In the genomic region with DNA sequence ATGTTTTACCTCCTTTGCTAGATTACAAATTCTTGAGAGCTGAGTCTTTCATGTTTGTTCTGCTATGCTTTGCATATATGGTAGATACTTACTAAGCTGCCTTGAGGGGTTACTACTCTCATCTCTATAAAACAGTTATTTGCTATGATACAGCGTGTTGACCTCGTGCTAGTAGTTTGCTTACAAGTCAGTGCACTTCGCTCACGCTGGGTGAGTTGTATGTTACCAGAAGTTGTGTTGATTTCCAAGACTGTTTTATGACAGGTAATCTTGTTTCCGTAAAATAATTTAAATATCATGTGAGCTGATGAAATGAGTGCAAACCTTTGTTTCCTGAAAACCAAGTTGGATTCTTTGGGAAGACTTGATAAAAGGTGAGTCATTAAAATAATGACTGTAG, we compare ENCODE assay signal across 2 cellular contexts.
TF ChIP-seq lines count a peak whose summit lies in the region.

No MANE protein-coding gene starts in this region.

TF ChIP-seq in SK-N-SH, 30 proteins besides CTCF, POLR2A, EP300 and RAD21:
- TF ChIP-seq POLR2AphosphoS5 (IDR thresholded peaks at IDR 0.05; ENCODE audit: low read depth, low read length) (no peak), FOXM1 (IDR thresholded peaks at IDR 0.05; ENCODE audit: low read depth) (no peak), SIN3A (IDR thresholded peaks at IDR 0.05; ENCODE audit: borderline replicate concordance, low read depth, low read length) (no peak), GABPA (IDR thresholded peaks at IDR 0.05; ENCODE audit: low read depth) (no peak), MEF2A (IDR thresholded peaks at IDR 0.05; ENCODE audit: borderline replicate concordance, low read depth) (no peak), CHD2 (IDR thresholded peaks at IDR 0.05; ENCODE audit: low read length, partially characterized antibody) (no peak)
- TF ChIP-seq, protein P1, sequence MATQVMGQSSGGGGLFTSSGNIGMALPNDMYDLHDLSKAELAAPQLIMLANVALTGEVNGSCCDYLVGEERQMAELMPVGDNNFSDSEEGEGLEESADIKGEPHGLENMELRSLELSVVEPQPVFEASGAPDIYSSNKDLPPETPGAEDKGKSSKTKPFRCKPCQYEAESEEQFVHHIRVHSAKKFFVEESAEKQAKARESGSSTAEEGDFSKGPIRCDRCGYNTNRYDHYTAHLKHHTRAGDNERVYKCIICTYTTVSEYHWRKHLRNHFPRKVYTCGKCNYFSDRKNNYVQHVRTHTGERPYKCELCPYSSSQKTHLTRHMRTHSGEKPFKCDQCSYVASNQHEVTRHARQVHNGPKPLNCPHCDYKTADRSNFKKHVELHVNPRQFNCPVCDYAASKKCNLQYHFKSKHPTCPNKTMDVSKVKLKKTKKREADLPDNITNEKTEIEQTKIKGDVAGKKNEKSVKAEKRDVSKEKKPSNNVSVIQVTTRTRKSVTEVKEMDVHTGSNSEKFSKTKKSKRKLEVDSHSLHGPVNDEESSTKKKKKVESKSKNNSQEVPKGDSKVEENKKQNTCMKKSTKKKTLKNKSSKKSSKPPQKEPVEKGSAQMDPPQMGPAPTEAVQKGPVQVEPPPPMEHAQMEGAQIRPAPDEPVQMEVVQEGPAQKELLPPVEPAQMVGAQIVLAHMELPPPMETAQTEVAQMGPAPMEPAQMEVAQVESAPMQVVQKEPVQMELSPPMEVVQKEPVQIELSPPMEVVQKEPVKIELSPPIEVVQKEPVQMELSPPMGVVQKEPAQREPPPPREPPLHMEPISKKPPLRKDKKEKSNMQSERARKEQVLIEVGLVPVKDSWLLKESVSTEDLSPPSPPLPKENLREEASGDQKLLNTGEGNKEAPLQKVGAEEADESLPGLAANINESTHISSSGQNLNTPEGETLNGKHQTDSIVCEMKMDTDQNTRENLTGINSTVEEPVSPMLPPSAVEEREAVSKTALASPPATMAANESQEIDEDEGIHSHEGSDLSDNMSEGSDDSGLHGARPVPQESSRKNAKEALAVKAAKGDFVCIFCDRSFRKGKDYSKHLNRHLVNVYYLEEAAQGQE (IDR thresholded peaks at IDR 0.05; ENCODE audit: low read depth, low read length), result no peak

TF ChIP-seq in SK-N-SH treated with all-trans-retinoic acid at 6 μM for 48 hours, 23 proteins besides CTCF, POLR2A, EP300 and RAD21:
- TF ChIP-seq, protein P2, sequence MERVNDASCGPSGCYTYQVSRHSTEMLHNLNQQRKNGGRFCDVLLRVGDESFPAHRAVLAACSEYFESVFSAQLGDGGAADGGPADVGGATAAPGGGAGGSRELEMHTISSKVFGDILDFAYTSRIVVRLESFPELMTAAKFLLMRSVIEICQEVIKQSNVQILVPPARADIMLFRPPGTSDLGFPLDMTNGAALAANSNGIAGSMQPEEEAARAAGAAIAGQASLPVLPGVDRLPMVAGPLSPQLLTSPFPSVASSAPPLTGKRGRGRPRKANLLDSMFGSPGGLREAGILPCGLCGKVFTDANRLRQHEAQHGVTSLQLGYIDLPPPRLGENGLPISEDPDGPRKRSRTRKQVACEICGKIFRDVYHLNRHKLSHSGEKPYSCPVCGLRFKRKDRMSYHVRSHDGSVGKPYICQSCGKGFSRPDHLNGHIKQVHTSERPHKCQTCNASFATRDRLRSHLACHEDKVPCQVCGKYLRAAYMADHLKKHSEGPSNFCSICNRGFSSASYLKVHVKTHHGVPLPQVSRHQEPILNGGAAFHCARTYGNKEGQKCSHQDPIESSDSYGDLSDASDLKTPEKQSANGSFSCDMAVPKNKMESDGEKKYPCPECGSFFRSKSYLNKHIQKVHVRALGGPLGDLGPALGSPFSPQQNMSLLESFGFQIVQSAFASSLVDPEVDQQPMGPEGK (CRISPR knock-in tag; IDR thresholded peaks at IDR 0.05; ENCODE audit: borderline replicate concordance), result no peak
- TF ChIP-seq, protein P3, sequence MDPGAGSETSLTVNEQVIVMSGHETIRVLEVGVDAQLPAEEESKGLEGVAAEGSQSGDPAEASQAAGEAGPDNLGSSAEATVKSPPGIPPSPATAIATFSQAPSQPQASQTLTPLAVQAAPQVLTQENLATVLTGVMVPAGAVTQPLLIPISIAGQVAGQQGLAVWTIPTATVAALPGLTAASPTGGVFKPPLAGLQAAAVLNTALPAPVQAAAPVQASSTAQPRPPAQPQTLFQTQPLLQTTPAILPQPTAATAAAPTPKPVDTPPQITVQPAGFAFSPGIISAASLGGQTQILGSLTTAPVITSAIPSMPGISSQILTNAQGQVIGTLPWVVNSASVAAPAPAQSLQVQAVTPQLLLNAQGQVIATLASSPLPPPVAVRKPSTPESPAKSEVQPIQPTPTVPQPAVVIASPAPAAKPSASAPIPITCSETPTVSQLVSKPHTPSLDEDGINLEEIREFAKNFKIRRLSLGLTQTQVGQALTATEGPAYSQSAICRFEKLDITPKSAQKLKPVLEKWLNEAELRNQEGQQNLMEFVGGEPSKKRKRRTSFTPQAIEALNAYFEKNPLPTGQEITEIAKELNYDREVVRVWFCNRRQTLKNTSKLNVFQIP (CRISPR knock-in tag; IDR thresholded peaks at IDR 0.05; ENCODE audit: borderline replicate concordance, low read depth), result no peak
- TF ChIP-seq ISL1 (CRISPR knock-in tag; IDR thresholded peaks at IDR 0.05), result no peak
- no peak for TF ChIP-seq ZFP30 (CRISPR knock-in tag; IDR thresholded peaks at IDR 0.05)
- TF ChIP-seq GLIS3 (CRISPR knock-in tag; IDR thresholded peaks at IDR 0.05), result no peak
- TF ChIP-seq RARB (CRISPR knock-in tag; IDR thresholded peaks at IDR 0.05), result no peak
- no peak for TF ChIP-seq SNAI2 (CRISPR knock-in tag; IDR thresholded peaks at IDR 0.05)
